In the genomic region with DNA sequence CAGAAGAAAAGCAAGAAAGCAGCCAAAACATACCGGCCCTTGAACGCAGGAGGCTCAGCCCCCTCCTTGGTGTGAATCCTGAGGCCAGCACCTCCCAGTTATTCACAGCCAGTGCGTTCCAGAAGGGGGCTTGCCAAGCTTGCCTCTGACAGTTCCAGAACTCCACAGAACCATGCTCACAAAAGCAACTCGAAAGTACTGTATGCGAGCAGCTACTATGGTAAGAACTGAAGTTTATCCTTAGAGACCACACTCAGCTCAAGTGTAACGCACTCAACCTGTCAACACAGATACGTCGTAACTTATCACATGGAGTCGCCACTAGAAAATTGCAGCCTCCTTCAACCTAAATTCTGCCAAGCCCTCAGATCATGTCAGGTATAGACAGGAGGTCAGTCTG, we compare ENCODE assay signal across 8 cellular contexts. TPM values are rescaled to one million over a fixed set of nuclear protein-coding genes. Genes with fewer than 3 reads are reported as not detected.
DNase-seq lines count a peak whose midpoint lies in the region; ATAC-seq and TF ChIP-seq lines count a peak whose summit lies in the region.

No MANE protein-coding gene starts in this region.

- DNase-seq in GM06990 (ENCODE audit: extremely low read depth, insufficient read length): no peak
- DNase-seq in SJCRH30: no peak
- peak; percentile 20 for DNase-seq in fibroblast of mammary gland (ENCODE audit: low read depth)
- no peak for DNase-seq in psoas muscle
- no peak for DNase-seq in SKM-1 treated with dmso at 0.1 percent for 144 hours (lab: John Stamatoyannopoulos, UW; ENCODE audit: unreplicated experiment)
- DNase-seq in NCI-H226: no peak
- no peak for DNase-seq in mucosa of gallbladder (ENCODE audit: low spot score)

- H3K27me3 ChIP-seq in GM06990 (replicated peaks; ENCODE audit: control insufficient read depth, insufficient read depth, low read length) (no peaks in the 10 kb centered on the region; the same call in 1 of the 2 replicates), SJCRH30 (peaks cover 6% of the 10 kb centered on the region; the same call in 1 of the 2 replicates), psoas muscle (ENCODE audit: insufficient read depth in 3 of 3, low read length in 2 of 3) (no peaks in the 10 kb centered on the region)

- peak in 2 of 4 donors; percentile 3 to 21 for ATAC-seq in psoas muscle
- ATAC-seq in HG02763 (IDR thresholded peaks at IDR 0.05; ENCODE audit: unreplicated experiment): no peak

- H3K4me1 ChIP-seq in SJCRH30 (peaks cover 4% of the 10 kb centered on the region; the same call in 1 of the 2 replicates), psoas muscle (peaks cover 43% of the 10 kb centered on the region)

- WGBS in psoas muscle, 3 donors: 19 to 31% (median 22%) methylated on average over 9 of the region's 9 CpGs

- no peaks in the 10 kb centered on the region; the same call in 1 of the 2 replicates for H3K36me3 ChIP-seq in GM06990 (ENCODE audit: control insufficient read depth, insufficient read depth, low read length)
- peaks cover under 1% of the 10 kb centered on the region; the same call in 1 of the 2 replicates for H3K36me3 ChIP-seq in SJCRH30
- peaks cover 0 to 3% of the 10 kb centered on the region in 2 donors for H3K36me3 ChIP-seq in psoas muscle (ENCODE audit: insufficient read depth in 1 of 2, low read depth in 1 of 2)

- H3K9me3 ChIP-seq in SJCRH30 (replicated peaks) (no peaks in the 10 kb centered on the region), psoas muscle (no peaks in the 10 kb centered on the region)

- H3K4me3 ChIP-seq in GM06990 (replicated peaks; ENCODE audit: low read depth, low read length) (peak overlapping the region; percentile 95), SJCRH30 (peak overlapping the region; percentile 81), fibroblast of mammary gland (ENCODE audit: control insufficient read depth, low read depth, low read length) (peak overlapping the region; percentile 76), psoas muscle (peak overlapping the region; percentile 96)

- H3K27ac ChIP-seq in SJCRH30: no peak overlapping the region
- H3K27ac ChIP-seq in psoas muscle: peak overlapping the region; percentile 93

- intact Hi-C loops in psoas muscle (cut with DNase I): loop anchor here (5.0 to 10.0 kb wide), 3 partner anchors 53 to 325 kb away; a partner anchor contains a TSS

- TF ChIP-seq CTCF in GM06990 (IDR thresholded peaks at IDR 0.05; ENCODE audit: insufficient read depth, low read length, poor library complexity, severe bottlenecking) (no peak), fibroblast of mammary gland (conservative IDR thresholded peaks at IDR 0.05; ENCODE audit: control insufficient read depth, insufficient read depth, low read depth, low read length) (no peak), psoas muscle (IDR thresholded peaks at IDR 0.05) (no peak)

RNA-seq across cellular contexts. Expression of a gene that starts 1.4 kb away (rescaled TPM):
- total RNA-seq in SJCRH30 (2014; rRNA removed; shearing (Covaris generic)): 60.6 and 62.8 TPM in 2 replicates
- total RNA-seq in psoas muscle (100 to 1,000 TPM; 140 to 233 (median 174) TPM), mucosa of gallbladder (35.0 TPM)
- polyA plus RNA-seq in psoas muscle: 100 to 1,000 TPM in 2 of 3 donors, 10 to 100 TPM in 1; 71.1 to 261 (median 154) TPM

RNA-seq across cellular contexts. Expression of a gene that starts 52.5 kb away (rescaled TPM):
- 34.4 and 42.3 TPM in 2 replicates for total RNA-seq in SJCRH30 (2014; rRNA removed; shearing (Covaris generic))
- total RNA-seq in psoas muscle (10 to 100 TPM; 38.0 to 48.5 (median 43.4) TPM), mucosa of gallbladder (24.4 TPM)
- 10 to 100 TPM; 21.3 to 51.5 (median 24.1) TPM for polyA plus RNA-seq in psoas muscle
